8 cellular contexts compared by ENCODE assay signal in the genomic region with DNA sequence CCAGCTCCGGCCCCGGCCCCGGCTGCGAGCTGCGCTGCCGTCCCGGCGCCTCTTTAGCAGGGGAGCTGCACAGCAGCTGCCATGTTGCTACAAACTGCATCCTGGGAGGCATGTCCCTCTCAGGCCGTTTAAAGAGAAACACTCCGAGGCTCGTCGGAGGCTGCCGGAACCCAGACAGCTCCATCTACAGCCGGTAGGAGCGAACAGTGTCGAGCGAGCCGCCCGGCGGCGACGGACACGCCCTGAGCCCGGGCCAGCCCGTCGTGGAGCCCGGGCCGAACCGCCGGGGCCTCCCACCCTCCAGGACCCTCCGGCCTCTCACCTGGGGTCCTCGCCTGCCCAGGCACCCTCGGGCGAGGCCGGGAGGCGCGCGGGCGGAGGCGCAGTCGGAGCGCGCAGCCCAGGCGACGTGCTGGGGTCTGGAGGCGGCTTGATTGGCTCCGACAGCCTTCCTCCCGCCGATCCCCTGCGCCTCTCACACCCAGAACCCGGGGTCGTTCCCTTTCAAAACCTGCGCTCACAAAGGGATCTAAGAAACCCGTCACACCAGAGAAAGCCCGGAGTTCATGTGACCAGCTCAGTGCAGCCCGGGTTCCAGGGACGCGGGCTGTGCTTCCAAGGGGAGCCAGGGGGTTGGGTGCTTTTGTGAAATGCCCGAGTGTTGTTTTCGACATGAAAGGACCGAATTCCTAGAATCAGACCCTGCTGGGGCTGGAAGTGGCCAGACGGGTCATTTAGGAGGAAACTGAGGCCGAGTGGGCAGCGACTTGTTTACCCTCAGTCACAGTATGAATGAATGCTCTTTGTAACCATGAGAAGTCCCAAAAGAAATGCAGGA. TPM values are rescaled to one million over a fixed set of nuclear protein-coding genes. Genes with fewer than 3 reads are reported as not detected.
DNase-seq lines count a peak whose midpoint lies in the region; ATAC-seq and FAIRE-seq lines count a peak whose summit lies in the region.

A gene (minus strand): TSS at position 570 of the 838 bp plus-strand sequence. CDS start 5,040 bp downstream, outside the sequence.

- peak within 1 kb of the TSS; percentile 39 for H3K27ac ChIP-seq in KOPT-K1 (ENCODE audit: low read depth, low read length, poor library complexity, severe bottlenecking)

- no peak for FAIRE-seq in frontal cortex (lab: Jason Lieb, UNC)

- H3K9me3 ChIP-seq in KOPT-K1 (ENCODE audit: insufficient read depth, low read length, poor library complexity, severe bottlenecking) = no peaks in the 10 kb centered on the region

- peaks cover 14% of the 10 kb centered on the region; the same call in 1 of the 2 replicates for H3K36me3 ChIP-seq in KOPT-K1 (ENCODE audit: insufficient read depth, low read length)

- DNase-seq in ELF-1 (ENCODE audit: low read depth, low spot score) = peak; percentile 82
- DNase-seq in SHP77 (lab: John Stamatoyannopoulos, UW) = peak; percentile 45 to 80
- DNase-seq in activated gamma-delta T cell (lab: John Stamatoyannopoulos, UW) = peak; percentile 48
- peak; percentile 84 to 92 for DNase-seq in frontal cortex (ENCODE audit: low spot score in 2 of 2)
- DNase-seq in non-pigmented ciliary epithelial cell (ENCODE audit: low read depth) = peak; percentile 46
- peak; percentile 83 for DNase-seq in superior temporal gyrus (ENCODE audit: extremely low spot score)

- peak; percentile 98 for ATAC-seq in GM21786 (IDR thresholded peaks at IDR 0.05; ENCODE audit: unreplicated experiment)

RNA-seq across cellular contexts. Expression of the gene that starts here (rescaled TPM):
- total RNA-seq in frontal cortex = 4.5 TPM

Comparison
In these comparisons a context has a peak if more than half of its experiments do, and no peak if none do; other contexts are left out.
1. Peak in every context shown above with its lines: DNase-seq, ATAC-seq and H3K27ac ChIP-seq.